Comparison of ENCODE assay signal across 25 cellular contexts in the genomic region with DNA sequence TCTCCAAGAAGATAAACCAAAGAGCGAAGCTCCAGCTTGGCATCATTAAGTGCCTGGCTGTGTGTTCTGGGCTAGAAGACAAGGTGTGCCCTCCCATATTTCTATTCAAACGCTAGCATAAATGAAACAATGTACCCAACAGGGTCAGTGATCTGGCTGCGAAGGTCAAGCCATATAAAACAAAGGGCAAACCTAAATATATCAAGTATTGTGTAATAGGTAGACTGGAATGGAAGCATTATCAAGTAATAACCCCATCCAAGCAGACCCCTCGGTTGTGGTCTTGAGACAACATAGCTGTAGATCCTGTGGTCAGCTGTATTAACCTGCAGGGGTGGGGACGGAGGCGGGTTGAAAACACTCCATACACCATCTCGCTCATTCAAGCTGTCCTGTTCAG.
"Had no signal": no experiment of that assay in that cellular context is flagged by ENCODE, and none has a peak within 500 bp of the region (broad histone marks: within the 10 kb centered on the region; RNA-seq: fewer than 3 reads in every experiment).

No MANE protein-coding gene starts in this region.

- FAIRE-seq: colon, endometrium, islet of Langerhans, keratinocyte had no signal

- H3K9me3 ChIP-seq: esophagus squamous epithelium, gastrocnemius medialis, left lung, lower lobe of right lung, mucosa of descending colon had no signal

- H3K27ac ChIP-seq: coronary artery, epithelial cell of prostate, esophagus squamous epithelium, gastrocnemius medialis, heart right ventricle, left lung, lower lobe of right lung had no signal

- H3K4me1 ChIP-seq: esophagus squamous epithelium, gastrocnemius medialis, heart right ventricle, left lung, lower lobe of right lung had no signal

- ATAC-seq: effector memory CD8-positive, alpha-beta T cell; esophagus mucosa; gastrocnemius medialis; heart right ventricle; left cardiac atrium; left lung; left ventricle myocardium superior; lower lobe of right lung; mucosa of descending colon had no signal

- DNase-seq: effector CD8-positive, alpha-beta T cell; effector memory CD8-positive, alpha-beta T cell; endodermal cell; erythroblast; esophagus squamous epithelium; foreskin fibroblast; foreskin melanocyte; gastrocnemius medialis; glutamatergic neuron; head of caudate nucleus; heart right ventricle; hippocampal formation; left cardiac atrium; left lung; left ventricle myocardium superior; lower lobe of right lung; mesenchymal stem cell; mucosa of descending colon had no signal

- H3K36me3 ChIP-seq: esophagus squamous epithelium, gastrocnemius medialis, heart right ventricle, left lung, lower lobe of right lung had no signal

- H3K27me3 ChIP-seq: esophagus squamous epithelium, gastrocnemius medialis, heart right ventricle, left lung had no signal

- H3K4me3 ChIP-seq: coronary artery, esophagus squamous epithelium, gastrocnemius medialis, heart right ventricle, left lung, lower lobe of right lung, mucosa of descending colon had no signal
